In genomic region chr2:221407765-221408164, GRCh38 we compare ENCODE assay signal across 33 cellular contexts.
"Had no signal": no experiment of that assay in that cellular context is flagged by ENCODE, and none has a peak within 500 bp of the region (broad histone marks: within the 10 kb centered on the region; RNA-seq: fewer than 3 reads in every experiment).

No MANE protein-coding gene starts in this region.

- DNase-seq: Karpas-422, Kasumi-1, MG63, MM.1S, MV-4-11, NCI-H1048, NCI-H1092, NCI-H1092 treated with DMSO at 0.1 percent for 48 hours, NCI-H1105, NCI-H1105 treated with DMSO at 0.1 percent for 48 hours, NCI-H1417, NCI-H1417 treated with DMSO at 0.1 percent for 48 hours, NCI-H1436, NCI-H1436 treated with DMSO at 0.1 percent for 48 hours, NCI-H146, NCI-H1694, NCI-H1694 treated with DMSO at 0.1 percent for 48 hours, NCI-H187, NCI-H187 treated with DMSO at 0.1 percent for 48 hours, NCI-H1930, NCI-H2029, NCI-H2029 treated with DMSO at 0.1 percent for 48 hours, NCI-H2081, NCI-H2081 treated with DMSO at 0.1 percent for 48 hours, NCI-H2107, NCI-H2171, NCI-H2171 treated with DMSO at 0.1 percent for 48 hours, NCI-H2227 treated with DMSO at 0.1 percent for 48 hours, NCI-H226, NCI-H345, NCI-H446, NCI-H446 treated with DMSO at 0.1 percent for 48 hours, NCI-H510A had no signal
